8 cellular contexts compared by ENCODE assay signal in genomic region chr11:62621027-62621566, GRCh38. TPM values are rescaled to one million over a fixed set of nuclear protein-coding genes. Genes with fewer than 3 reads are reported as not detected.
DNase-seq lines count a peak whose midpoint lies in the region; ATAC-seq and TF ChIP-seq lines count a peak whose summit lies in the region.

No MANE protein-coding gene starts in this region.

- TF ChIP-seq CTCF in astrocyte of the cerebellum (IDR thresholded peaks at IDR 0.05; ENCODE audit: low read depth, low read length, missing control alignments) (no peak), right lobe of liver (IDR thresholded peaks at IDR 0.05) (no peak), thyroid gland (IDR thresholded peaks at IDR 0.05) (no peak)

- H3K27ac ChIP-seq in right lobe of liver (peak overlapping the region; percentile 54 to 76 (median 61)), thyroid gland (peak overlapping the region; percentile 34 to 77 (median 67))

- H3K9me3 Mint-ChIP-seq in activated T-cell treated with anti-CD3 and anti-CD28 coated beads, Interleukin-2, amount 50 U/mL, for 4 hours: no peaks in the 10 kb centered on the region

- H3K9me3 ChIP-seq in right lobe of liver: no peaks in the 10 kb centered on the region
- H3K9me3 ChIP-seq in thyroid gland: no peaks in the 10 kb centered on the region

- in situ Hi-C loops in astrocyte of the cerebellum (cut with HindIII; ENCODE audit: low sequenced_read_pairs): no loop called here

- no peaks in the 10 kb centered on the region for H3K27me3 Mint-ChIP-seq in activated T-cell treated with anti-CD3 and anti-CD28 coated beads, Interleukin-2, amount 50 U/mL, for 4 hours (ENCODE audit: low read depth)

- TF ChIP-seq POLR2A in right lobe of liver (IDR thresholded peaks at IDR 0.05) (no peak), thyroid gland (IDR thresholded peaks at IDR 0.05) (no peak)

- peaks cover 25% of the 10 kb centered on the region for H3K4me1 Mint-ChIP-seq in activated T-cell treated with anti-CD3 and anti-CD28 coated beads, Interleukin-2, amount 50 U/mL, for 4 hours (ENCODE audit: low read depth)

- H3K27me3 ChIP-seq in right lobe of liver (no peaks in the 10 kb centered on the region), thyroid gland (no peaks in the 10 kb centered on the region)

- 13% methylated on average over 8 of the region's 8 CpGs for WGBS in right lobe of liver (ENCODE audit: insufficient coverage, low coverage, low lambda C conversion rate, missing lambda C conversion rate)
- WGBS in thyroid gland, 2 donors: 33 to 37% methylated on average over 8 of the region's 8 CpGs

- H3K4me3 Mint-ChIP-seq in activated T-cell treated with anti-CD3 and anti-CD28 coated beads, Interleukin-2, amount 50 U/mL, for 4 hours: peak overlapping the region; percentile 96

- H3K4me1 ChIP-seq in right lobe of liver: peaks cover 0 to 8% (median 4%) of the 10 kb centered on the region in 4 donors
- peaks cover 4 to 14% of the 10 kb centered on the region in 2 donors for H3K4me1 ChIP-seq in thyroid gland

- H3K4me3 ChIP-seq in astrocyte of the cerebellum (ENCODE audit: low read depth, low read length): peak overlapping the region; percentile 55
- peak overlapping the region; percentile 74 to 90 (median 76) for H3K4me3 ChIP-seq in right lobe of liver
- peak overlapping the region; percentile 19 to 54 (median 28) for H3K4me3 ChIP-seq in thyroid gland (replicated peaks in 1 of 3)

- DNase-seq in activated T-cell treated with anti-CD3 and anti-CD28 coated beads, Interleukin-2, amount 50 U/mL, for 4 hours: no peak
- DNase-seq in activated T-cell treated with anti-CD3 and anti-CD28 coated beads, Interleukin-2, amount 50 U/mL, for 1 hour: no peak
- DNase-seq in astrocyte of the cerebellum (ENCODE audit: low read depth) (no peak), right lobe of liver (no peak), thyroid gland (no peak), SK-N-DZ (ENCODE audit: low spot score) (no peak), OCI-M2 (lab: John Stamatoyannopoulos, UW; ENCODE audit: unreplicated experiment) (no peak), NCI-H774 (lab: John Stamatoyannopoulos, UW) (no peak)

- intact Hi-C loops in right lobe of liver (cut with DNase I) (no loop called here), thyroid gland (cut with DNase I) (no loop called here)

- ATAC-seq in activated T-cell treated with anti-CD3 and anti-CD28 coated beads, Interleukin-2, amount 50 U/mL, for 4 hours: no peak
- no peak for ATAC-seq in right lobe of liver

- H3K36me3 Mint-ChIP-seq in activated T-cell treated with anti-CD3 and anti-CD28 coated beads, Interleukin-2, amount 50 U/mL, for 4 hours (ENCODE audit: insufficient read depth): peaks cover 23% of the 10 kb centered on the region

- H3K36me3 ChIP-seq in right lobe of liver (peaks cover 0 to 12% (median 3%) of the 10 kb centered on the region in 4 donors), thyroid gland (peaks cover 9 to 20% of the 10 kb centered on the region in 2 donors)

RNA-seq across cellular contexts. Expression of gene B3GAT3, which starts 0.7 kb away (rescaled TPM):
- 10 to 100 TPM; 58.2 to 66.2 (median 59.7) TPM for total RNA-seq in activated T-cell treated with anti-CD3 and anti-CD28 coated beads, Interleukin-2, amount 50 U/mL, for 4 hours
- total RNA-seq in right lobe of liver: 10 to 100 TPM; 17.1 to 32.8 (median 23.4) TPM
- total RNA-seq in thyroid gland: 10 to 100 TPM; 23.0 to 33.4 (median 25.1) TPM
- 86.3 and 88.9 TPM in 2 replicates for polyA plus RNA-seq in SK-N-DZ (2014; cell fraction: cytosol; rRNA removed)
- 80.1 and 109 TPM in 2 replicates for polyA plus RNA-seq in SK-N-DZ (2014; cell fraction: nucleus; rRNA removed)

RNA-seq across cellular contexts. Expression of gene ROM1, which starts 8.0 kb away (rescaled TPM):
- total RNA-seq in activated T-cell treated with anti-CD3 and anti-CD28 coated beads, Interleukin-2, amount 50 U/mL, for 4 hours: 1 to 10 TPM; 5.8 to 6.6 (median 5.8) TPM
- 1 to 10 TPM; 1.1 to 2.9 (median 1.2) TPM for total RNA-seq in right lobe of liver
- 1 to 10 TPM; 2.5 to 7.0 (median 5.2) TPM for total RNA-seq in thyroid gland
- 2.4 and 2.6 TPM in 2 replicates for polyA plus RNA-seq in SK-N-DZ (2014; cell fraction: cytosol; rRNA removed)
- 2.0 and 3.6 TPM in 2 replicates for polyA plus RNA-seq in SK-N-DZ (2014; cell fraction: nucleus; rRNA removed)

RNA-seq across cellular contexts. Expression of gene EML3, which starts 8.5 kb away (rescaled TPM):
- 100 to 1,000 TPM; 145 to 160 (median 155) TPM for total RNA-seq in activated T-cell treated with anti-CD3 and anti-CD28 coated beads, Interleukin-2, amount 50 U/mL, for 4 hours
- total RNA-seq in right lobe of liver (10 to 100 TPM; 19.1 to 36.4 (median 22.7) TPM), thyroid gland (10 to 100 TPM; 28.3 to 58.0 (median 46.6) TPM)
- polyA plus RNA-seq in SK-N-DZ (2014; cell fraction: cytosol; rRNA removed): 22.8 and 24.5 TPM in 2 replicates
- polyA plus RNA-seq in SK-N-DZ (2014; cell fraction: nucleus; rRNA removed): 193 and 259 TPM in 2 replicates

RNA-seq across cellular contexts. Expression of gene MTA2, which starts 19.4 kb away (rescaled TPM):
- 100 to 1,000 TPM; 217 to 224 (median 220) TPM for total RNA-seq in activated T-cell treated with anti-CD3 and anti-CD28 coated beads, Interleukin-2, amount 50 U/mL, for 4 hours
- total RNA-seq in right lobe of liver (10 to 100 TPM; 20.0 to 38.0 (median 31.8) TPM), thyroid gland (10 to 100 TPM; 65.3 to 76.7 (median 70.7) TPM)
- 105 and 108 TPM in 2 replicates for polyA plus RNA-seq in SK-N-DZ (2014; cell fraction: cytosol; rRNA removed)
- 223 and 244 TPM in 2 replicates for polyA plus RNA-seq in SK-N-DZ (2014; cell fraction: nucleus; rRNA removed)

RNA-seq across cellular contexts. Expression of gene GANAB, which starts 25.3 kb away (rescaled TPM):
- 100 to 1,000 TPM; 173 to 204 (median 194) TPM for total RNA-seq in activated T-cell treated with anti-CD3 and anti-CD28 coated beads, Interleukin-2, amount 50 U/mL, for 4 hours
- 100 to 1,000 TPM; 131 to 237 (median 201) TPM for total RNA-seq in right lobe of liver
- 100 to 1,000 TPM; 158 to 297 (median 201) TPM for total RNA-seq in thyroid gland
- polyA plus RNA-seq in SK-N-DZ (2014; cell fraction: cytosol; rRNA removed): 143 and 159 TPM in 2 replicates
- 164 and 182 TPM in 2 replicates for polyA plus RNA-seq in SK-N-DZ (2014; cell fraction: nucleus; rRNA removed)
